ENCODE assay signal across 11 cellular contexts in genomic region chr18:41378628-41379027, GRCh38.
DNase-seq lines count a peak whose midpoint lies in the region; ATAC-seq and TF ChIP-seq lines count a peak whose summit lies in the region.
"Had no signal": no experiment of that assay in that cellular context is flagged by ENCODE, and none has a peak within 500 bp of the region (broad histone marks: within the 10 kb centered on the region; RNA-seq: fewer than 3 reads in every experiment).

No MANE protein-coding gene starts in this region.

- no peak overlapping the region for H3K27ac Mint-ChIP-seq in CD14-positive monocyte
- H3K27ac Mint-ChIP-seq: CD8-positive, alpha-beta T cell had no signal

- DNase-seq in A172 (ENCODE audit: low spot score) (peak; percentile 66), RWPE2 (ENCODE audit: low spot score) (no peak), fibroblast of the conjunctiva (ENCODE audit: low read depth) (peak; percentile 23), CD14-positive monocyte (ENCODE audit: low spot score) (no peak), islet precursor cell (no peak)
- DNase-seq in activated CD8-positive, alpha-beta memory T cell treated with anti-CD3 and anti-CD28 coated beads, Interleukin-2, amount 50 U/mL, for 4 hours, result no peak
- DNase-seq: CD8-positive, alpha-beta T cell; left ventricle myocardium superior; thyroid gland had no signal

- POLR2A ChIA-PET in HEK293 (lab: Yijun Ruan, JAX), result no interaction called here

- peak; percentile 68 for ATAC-seq in RWPE2 (ENCODE audit: low read depth)
- no peak for ATAC-seq in GM19455 (IDR thresholded peaks at IDR 0.05; ENCODE audit: unreplicated experiment)
- ATAC-seq: CD8-positive, alpha-beta T cell; left ventricle myocardium superior had no signal

- H3K9me3 ChIP-seq in HEK293 (ENCODE audit: control insufficient read depth, insufficient read depth, low read depth, low read length), result no peaks in the 10 kb centered on the region
- H3K9me3 ChIP-seq in RWPE2 (ENCODE audit: severe bottlenecking), result no peaks in the 10 kb centered on the region
- H3K9me3 ChIP-seq: thyroid gland had no signal

- no peaks in the 10 kb centered on the region for H3K27me3 ChIP-seq in RWPE2 (ENCODE audit: insufficient read depth, poor library complexity, severe bottlenecking)
- H3K27me3 ChIP-seq: thyroid gland had no signal

- H3K4me1 ChIP-seq in HEK293 (ENCODE audit: control insufficient read depth, insufficient read depth, low read length) (no peaks in the 10 kb centered on the region), RWPE2 (ENCODE audit: insufficient read depth, poor library complexity, severe bottlenecking) (no peaks in the 10 kb centered on the region)
- H3K4me1 ChIP-seq: thyroid gland had no signal

- CTCF ChIA-PET in HEK293 (lab: Yijun Ruan, JAX), result interaction anchor here (0.9 kb wide), 1 partner anchor 13 kb away, joined by 5 read pairs; no protein-coding TSS in a partner anchor

- H3K4me3 Mint-ChIP-seq in CD14-positive monocyte, result no peak overlapping the region
- H3K4me3 Mint-ChIP-seq: CD8-positive, alpha-beta T cell had no signal

- H3K4me1 Mint-ChIP-seq in CD14-positive monocyte, result no peaks in the 10 kb centered on the region

- no peaks in the 10 kb centered on the region for H3K36me3 Mint-ChIP-seq in CD14-positive monocyte
- H3K36me3 Mint-ChIP-seq: CD8-positive, alpha-beta T cell had no signal

- TF ChIP-seq CTCF in HEK293 (tag by site-specific recombination; IDR thresholded peaks at IDR 0.05) (no peak), RWPE2 (IDR thresholded peaks at IDR 0.05; ENCODE audit: poor library complexity, severe bottlenecking) (peak; percentile 61), CD14-positive monocyte (IDR thresholded peaks at IDR 0.05) (no peak)

- intact Hi-C loops in CD14-positive monocyte (cut with micrococcal nuclease), result no loop called here

- H3K27me3 Mint-ChIP-seq in CD14-positive monocyte (ENCODE audit: low read depth in 3 of 3), result no peaks in the 10 kb centered on the region

- peaks cover 0 to 2% (median 0%) of the 10 kb centered on the region in 7 donors for H3K9me3 Mint-ChIP-seq in CD14-positive monocyte

- H3K27ac ChIP-seq in HEK293 (ENCODE audit: extremely low read depth, low read depth, low read length), result no peak overlapping the region
- H3K27ac ChIP-seq in RWPE2 (ENCODE audit: poor library complexity, severe bottlenecking), result no peak overlapping the region
- H3K27ac ChIP-seq: thyroid gland had no signal

- H3K36me3 ChIP-seq in HEK293 (ENCODE audit: control insufficient read depth in 2 of 2, insufficient read depth in 1 of 2, low read length in 2 of 2) (no peaks in the 10 kb centered on the region), RWPE2 (ENCODE audit: low read depth) (no peaks in the 10 kb centered on the region)
- H3K36me3 ChIP-seq: thyroid gland had no signal

- no peak overlapping the region for H3K4me3 ChIP-seq in HEK293 (ENCODE audit: low read depth, low read length)
- no peak overlapping the region for H3K4me3 ChIP-seq in RWPE2 (ENCODE audit: severe bottlenecking)
- H3K4me3 ChIP-seq: thyroid gland had no signal

TF ChIP-seq in HEK293, 187 proteins besides CTCF, POLR2A, EP300 and RAD21:
- TF ChIP-seq ZNF654 (tag by site-specific recombination; IDR thresholded peaks at IDR 0.05; ENCODE audit: low read depth) (peak; percentile 17; the same call in 1 of the 2 replicates), ZIC2 (tag by site-specific recombination; IDR thresholded peaks at IDR 0.05) (no peak)
TF ChIP-seq in HEK293: peak in this region for 1.

Comparison
In these comparisons a context has a peak if more than half of its experiments do, and no peak if none do; other contexts are left out.
1. DNase-seq: peak in A172 (single experiment) and fibroblast of the conjunctiva (single experiment); none in RWPE2 (single experiment), CD14-positive monocyte (single experiment), islet precursor cell (single experiment) and activated CD8-positive, alpha-beta memory T cell treated with anti-CD3 and anti-CD28 coated beads, Interleukin-2, amount 50 U/mL, for 4 hours (single experiment).